ENCODE assay signal across 8 cellular contexts in genomic region chr2:161090401-161090800, GRCh38.
DNase-seq lines count a peak whose midpoint lies in the region; ATAC-seq and TF ChIP-seq lines count a peak whose summit lies in the region.

No MANE protein-coding gene starts in this region.

- no peaks in the 10 kb centered on the region for H3K4me1 ChIP-seq in stomach
- no peaks in the 10 kb centered on the region for H3K4me1 ChIP-seq in uterus
- no peaks in the 10 kb centered on the region for H3K4me1 ChIP-seq in gastrocnemius medialis

- in situ Hi-C loops in gastrocnemius medialis (cut with MboI; ENCODE audit: low sequenced_read_pairs in 4 of 4) = no loop called here

- no peaks in the 10 kb centered on the region for H3K27me3 ChIP-seq in stomach
- H3K27me3 ChIP-seq in uterus = no peaks in the 10 kb centered on the region
- no peaks in the 10 kb centered on the region for H3K27me3 ChIP-seq in gastrocnemius medialis

- H3K27ac ChIP-seq in stomach (no peak overlapping the region), uterus (no peak overlapping the region), gastrocnemius medialis (no peak overlapping the region)

- TF ChIP-seq POLR2A in stomach (IDR thresholded peaks at IDR 0.05) (no peak), uterus (IDR thresholded peaks at IDR 0.05) (no peak), gastrocnemius medialis (IDR thresholded peaks at IDR 0.05) (no peak)

- no peaks in the 10 kb centered on the region for H3K9me3 Mint-ChIP-seq in activated naive CD8-positive, alpha-beta T cell (ENCODE audit: low read depth)

- H3K36me3 Mint-ChIP-seq in activated naive CD8-positive, alpha-beta T cell = no peaks in the 10 kb centered on the region

- ATAC-seq in HG03565 (IDR thresholded peaks at IDR 0.05; ENCODE audit: unreplicated experiment) (peak; percentile 30), gastrocnemius medialis (no peak)

- H3K9me3 ChIP-seq in stomach (no peaks in the 10 kb centered on the region), uterus (no peaks in the 10 kb centered on the region), gastrocnemius medialis (no peaks in the 10 kb centered on the region)

- no peak for TF ChIP-seq EP300 in stomach (IDR thresholded peaks at IDR 0.05)

- WGBS in stomach, 5 donors = 57 to 76% (median 67%) methylated on average over 5 of the region's 5 CpGs

- H3K36me3 ChIP-seq in stomach = no peaks in the 10 kb centered on the region
- no peaks in the 10 kb centered on the region for H3K36me3 ChIP-seq in uterus
- no peaks in the 10 kb centered on the region for H3K36me3 ChIP-seq in gastrocnemius medialis

- H3K4me1 Mint-ChIP-seq in activated naive CD8-positive, alpha-beta T cell (ENCODE audit: low read depth) = peaks cover 20% of the 10 kb centered on the region

- H3K27me3 Mint-ChIP-seq in activated naive CD8-positive, alpha-beta T cell = peaks cover 3% of the 10 kb centered on the region

- H3K27ac Mint-ChIP-seq in activated naive CD8-positive, alpha-beta T cell = peak overlapping the region; percentile 12

- peak; percentile 7 for DNase-seq in activated T-cell treated with anti-CD3 and anti-CD28 coated beads for 24 hours (ENCODE audit: low read depth)
- DNase-seq in activated T-cell treated with anti-CD3 and anti-CD28 coated beads, Interleukin-2, amount 50 U/mL, for 1 hour = no peak
- peak; percentile 28 for DNase-seq in stomach
- no peak for DNase-seq in uterus
- no peak for DNase-seq in foreskin melanocyte
- DNase-seq in gastrocnemius medialis = no peak

- H3K4me3 Mint-ChIP-seq in activated naive CD8-positive, alpha-beta T cell = peak overlapping the region; percentile 56

- TF ChIP-seq CTCF in stomach (IDR thresholded peaks at IDR 0.05) (no peak), uterus (IDR thresholded peaks at IDR 0.05) (no peak), gastrocnemius medialis (IDR thresholded peaks at IDR 0.05 in 4 of 5, conservative IDR thresholded peaks at IDR 0.05 in 1 of 5) (no peak)

- intact Hi-C loops in stomach (cut with DNase I; ENCODE audit: low total_unique reads) = no loop called here
- intact Hi-C loops in uterus (cut with DNase I; ENCODE audit: low total_unique reads) = no loop called here
- intact Hi-C loops in gastrocnemius medialis (cut with DNase I; ENCODE audit: low total_unique reads) = no loop called here

- H3K4me3 ChIP-seq in stomach = no peak overlapping the region
- H3K4me3 ChIP-seq in uterus = no peak overlapping the region
- H3K4me3 ChIP-seq in gastrocnemius medialis = no peak overlapping the region

Comparison
In these comparisons a context has a peak if more than half of its experiments do, and no peak if none do; other contexts are left out.
1. DNase-seq: peak in activated T-cell treated with anti-CD3 and anti-CD28 coated beads for 24 hours (single experiment) and stomach (single experiment); none in activated T-cell treated with anti-CD3 and anti-CD28 coated beads, Interleukin-2, amount 50 U/mL, for 1 hour (single experiment), uterus (0 of 2), foreskin melanocyte (single experiment) and gastrocnemius medialis (0 of 2).